In genomic region chr16:4115941-4116327, GRCh38 we compare ENCODE assay signal across 8 cellular contexts. TPM values are rescaled to one million over a fixed set of nuclear protein-coding genes. Genes with fewer than 3 reads are reported as not detected.
DNase-seq lines count a peak whose midpoint lies in the region; ATAC-seq and TF ChIP-seq lines count a peak whose summit lies in the region.

No MANE protein-coding gene starts in this region.

- H3K4me1 ChIP-seq in OCI-LY1 (ENCODE audit: insufficient read depth, low read length, severe bottlenecking) (peaks cover 26% of the 10 kb centered on the region), foreskin keratinocyte (peaks cover 7% of the 10 kb centered on the region), smooth muscle cell (ENCODE audit: low read depth) (peaks cover 16% of the 10 kb centered on the region)

- H3K36me3 Mint-ChIP-seq in T-helper 2 cell treated with Interferon-gamma antibody and Interleukin-4, amounts not matched to agents 5 μg/mL and 100 μg/mL, for 36 hours (ENCODE audit: low read depth): peaks cover 5% of the 10 kb centered on the region

- H3K27me3 ChIP-seq in OCI-LY1 (ENCODE audit: insufficient read depth, low read length): no peaks in the 10 kb centered on the region
- H3K27me3 ChIP-seq in foreskin keratinocyte: no peaks in the 10 kb centered on the region
- H3K27me3 ChIP-seq in smooth muscle cell (ENCODE audit: low read depth): no peaks in the 10 kb centered on the region

- no peak overlapping the region for H3K27ac ChIP-seq in OCI-LY1 (ENCODE audit: low read depth, low read length, poor library complexity, severe bottlenecking)
- no peak overlapping the region for H3K27ac ChIP-seq in foreskin keratinocyte
- no peak overlapping the region for H3K27ac ChIP-seq in smooth muscle cell (ENCODE audit: low read depth)

- under 1% methylated on average over 14 of the region's 74 CpGs for WGBS in smooth muscle cell (ENCODE audit: low lambda C conversion rate)

- H3K4me2 ChIP-seq in OCI-LY1 (ENCODE audit: low read length): no peak overlapping the region; the same call in 1 of the 2 replicates
- H3K4me2 ChIP-seq in smooth muscle cell: peak overlapping the region; percentile 96

- H3K9me3 Mint-ChIP-seq in T-helper 2 cell treated with Interferon-gamma antibody and Interleukin-4, amounts not matched to agents 5 μg/mL and 100 μg/mL, for 36 hours: no peaks in the 10 kb centered on the region

- H3K9me3 ChIP-seq in OCI-LY1 (ENCODE audit: low read length) (no peaks in the 10 kb centered on the region), smooth muscle cell (replicated peaks; ENCODE audit: low read depth) (no peaks in the 10 kb centered on the region)

- no peak overlapping the region for H2AFZ ChIP-seq in OCI-LY1 (ENCODE audit: low read length)
- peak overlapping the region; percentile 68 for H2AFZ ChIP-seq in smooth muscle cell (ENCODE audit: low read depth)

- H3K27ac Mint-ChIP-seq in T-helper 2 cell treated with Interferon-gamma antibody and Interleukin-4, amounts not matched to agents 5 μg/mL and 100 μg/mL, for 36 hours: no peak overlapping the region

- H3K9ac ChIP-seq in OCI-LY1 (ENCODE audit: low read length): no peak overlapping the region; the same call in 1 of the 2 replicates
- no peak overlapping the region for H3K9ac ChIP-seq in smooth muscle cell (ENCODE audit: low read depth)

- ATAC-seq in foreskin keratinocyte: peak; percentile 15

- no peaks in the 10 kb centered on the region for H4K20me1 ChIP-seq in OCI-LY1 (ENCODE audit: insufficient read depth, low read length)
- peaks cover 2% of the 10 kb centered on the region for H4K20me1 ChIP-seq in smooth muscle cell (ENCODE audit: low read depth)

- DNase-seq in T-helper 2 cell treated with Interferon-gamma antibody and Interleukin-4, amounts not matched to agents 5 μg/mL and 100 μg/mL, for 36 hours (ENCODE audit: low spot score): no peak
- DNase-seq in T-helper 2 cell: no peak
- DNase-seq in foreskin keratinocyte: no peak
- DNase-seq in smooth muscle cell (lab: John Stamatoyannopoulos, UW; ENCODE audit: unreplicated experiment): no peak
- no peak for DNase-seq in effector CD4-positive, alpha-beta T cell
- no peak for DNase-seq in NCI-H748 treated with DMSO at 0.1 percent for 48 hours (lab: John Stamatoyannopoulos, UW)
- no peak for DNase-seq in SHP77 (lab: John Stamatoyannopoulos, UW)

- no peaks in the 10 kb centered on the region for H3F3A ChIP-seq in OCI-LY1 (ENCODE audit: insufficient read depth, low read length)
- H3F3A ChIP-seq in smooth muscle cell (ENCODE audit: low read depth): no peaks in the 10 kb centered on the region

- no peak for TF ChIP-seq CTCF in OCI-LY1 (IDR thresholded peaks at IDR 0.05; ENCODE audit: low read length)
- TF ChIP-seq CTCF in foreskin keratinocyte (conservative IDR thresholded peaks at IDR 0.05): no peak
- no peak for TF ChIP-seq CTCF in smooth muscle cell (IDR thresholded peaks at IDR 0.05; ENCODE audit: borderline replicate concordance, insufficient read depth, poor library complexity, severe bottlenecking)

- H3K27me3 Mint-ChIP-seq in T-helper 2 cell treated with Interferon-gamma antibody and Interleukin-4, amounts not matched to agents 5 μg/mL and 100 μg/mL, for 36 hours (ENCODE audit: low read depth): peaks cover 17% of the 10 kb centered on the region

- H3K79me2 ChIP-seq in OCI-LY1 (ENCODE audit: insufficient read depth, low read length): no peaks in the 10 kb centered on the region
- H3K79me2 ChIP-seq in smooth muscle cell (ENCODE audit: low read depth): peaks cover 17% of the 10 kb centered on the region

- no peaks in the 10 kb centered on the region for H3K9me2 ChIP-seq in OCI-LY1 (ENCODE audit: low read depth, low read length)

- H3K4me3 ChIP-seq in OCI-LY1 (ENCODE audit: low read depth, low read length, poor library complexity, severe bottlenecking) (peak overlapping the region; percentile 55), smooth muscle cell (peak overlapping the region; percentile 75)

- H3K36me3 ChIP-seq in OCI-LY1 (ENCODE audit: insufficient read depth, low read length) (no peaks in the 10 kb centered on the region), smooth muscle cell (ENCODE audit: low read depth) (no peaks in the 10 kb centered on the region)

- H3K4me3 Mint-ChIP-seq in T-helper 2 cell treated with Interferon-gamma antibody and Interleukin-4, amounts not matched to agents 5 μg/mL and 100 μg/mL, for 36 hours: peak overlapping the region; percentile 66

- H3K4me1 Mint-ChIP-seq in T-helper 2 cell treated with Interferon-gamma antibody and Interleukin-4, amounts not matched to agents 5 μg/mL and 100 μg/mL, for 36 hours (ENCODE audit: low read depth): peaks cover 32% of the 10 kb centered on the region

RNA-seq across cellular contexts. Expression of gene ADCY9, which starts 0.3 kb away (rescaled TPM):
- total RNA-seq in foreskin keratinocyte (10.9 and 11.5 TPM in 2 replicates), smooth muscle cell (6.0 and 8.9 TPM in 2 replicates)
- polyA plus RNA-seq in foreskin keratinocyte (2.5 and 2.9 TPM in 2 replicates), smooth muscle cell (5.2 and 7.2 TPM in 2 replicates)
